In genomic region chr22:24694971-24695928, GRCh38 we compare ENCODE assay signal across 21 cellular contexts.
DNase-seq lines count a peak whose midpoint lies in the region; TF ChIP-seq lines count a peak whose summit lies in the region.
"Had no signal": no experiment of that assay in that cellular context is flagged by ENCODE, and none has a peak within 500 bp of the region (broad histone marks: within the 10 kb centered on the region; RNA-seq: fewer than 3 reads in every experiment).

No MANE protein-coding gene starts in this region.

- intact Hi-C loops in breast epithelium (cut with DNase I; ENCODE audit: low total_unique reads): no loop called here

- H3K4me3 Mint-ChIP-seq in nephron: peak overlapping the region in 2 of 3 experiments; percentile 13 to 29
- H3K4me3 Mint-ChIP-seq: activated naive CD4-positive, alpha-beta T cell treated with anti-CD3 and anti-CD28 coated beads, Interleukin-2, amount 50 U/mL, for 24 hours; CD8-positive, alpha-beta memory T cell; HFFc6 had no signal

- no peaks in the 10 kb centered on the region for H3K4me1 ChIP-seq in breast epithelium

- no peak for TF ChIP-seq POLR2A in breast epithelium (IDR thresholded peaks at IDR 0.05)

- H3K36me3 ChIP-seq in KOPT-K1 (ENCODE audit: insufficient read depth, low read length) (no peaks in the 10 kb centered on the region), breast epithelium (no peaks in the 10 kb centered on the region)

- DNase-seq in COLO668 (lab: John Stamatoyannopoulos, UW; ENCODE audit: unreplicated experiment) (peak; percentile 86), coronary artery (ENCODE audit: low spot score) (no peak), NCI-H446 treated with DMSO at 0.1 percent for 48 hours (lab: John Stamatoyannopoulos, UW) (no peak), breast epithelium (ENCODE audit: low spot score in 2 of 2) (no peak)
- no peak for DNase-seq in activated CD4-positive, alpha-beta T cell treated with anti-CD3 and anti-CD28 coated beads for 48 hours
- DNase-seq in stimulated activated naive CD4-positive, alpha-beta T cell treated with Interleukin-2 at 50 U/mL for 16 hours (lab: John Stamatoyannopoulos, UW): no peak
- DNase-seq: activated CD4-positive, alpha-beta T cell treated with anti-CD3 and anti-CD28 coated beads, Interleukin-2, amount 50 U/mL, for 48 hours; activated T-cell treated with anti-CD3 and anti-CD28 coated beads, Interleukin-2, amount 50 U/mL, for 1 hour; CD8-positive, alpha-beta memory T cell; HFFc6; Kasumi-1; kidney glomerular epithelial cell; NCI-H1105 treated with DMSO at 0.1 percent for 48 hours; NCI-H446; SHP77 treated with DMSO at 0.1 percent for 48 hours; stimulated activated naive CD4-positive, alpha-beta T cell; T-helper 1 cell; trophoblast cell had no signal

- H3K9me3 ChIP-seq in KOPT-K1 (ENCODE audit: insufficient read depth, low read length, poor library complexity, severe bottlenecking): no peaks in the 10 kb centered on the region
- no peaks in the 10 kb centered on the region for H3K9me3 ChIP-seq in breast epithelium

- H3K36me3 Mint-ChIP-seq in nephron (ENCODE audit: low read depth): no peaks in the 10 kb centered on the region
- H3K36me3 Mint-ChIP-seq: activated naive CD4-positive, alpha-beta T cell treated with anti-CD3 and anti-CD28 coated beads, Interleukin-2, amount 50 U/mL, for 24 hours; CD8-positive, alpha-beta memory T cell had no signal

- H3K4me3 ChIP-seq in coronary artery (peak overlapping the region; percentile 25), breast epithelium (no peak overlapping the region)

- no peaks in the 10 kb centered on the region for H3K27me3 ChIP-seq in breast epithelium

- peak overlapping the region; percentile 85 for H3K27ac ChIP-seq in KOPT-K1 (ENCODE audit: low read depth, low read length, poor library complexity, severe bottlenecking)
- peak overlapping the region in 1 of 2 donors; percentile 38 for H3K27ac ChIP-seq in coronary artery
- no peak overlapping the region for H3K27ac ChIP-seq in breast epithelium

- TF ChIP-seq CTCF in coronary artery (IDR thresholded peaks at IDR 0.05) (no peak), nephron (IDR thresholded peaks at IDR 0.05; ENCODE audit: unreplicated experiment in 3 of 3) (no peak), breast epithelium (IDR thresholded peaks at IDR 0.05) (no peak)

- peaks cover 4% of the 10 kb centered on the region for H3K27me3 Mint-ChIP-seq in nephron (ENCODE audit: low read depth)
- H3K27me3 Mint-ChIP-seq: activated naive CD4-positive, alpha-beta T cell treated with anti-CD3 and anti-CD28 coated beads, Interleukin-2, amount 50 U/mL, for 24 hours had no signal

- H3K4me1 Mint-ChIP-seq in nephron: peaks cover 39% of the 10 kb centered on the region
- H3K4me1 Mint-ChIP-seq: activated naive CD4-positive, alpha-beta T cell treated with anti-CD3 and anti-CD28 coated beads, Interleukin-2, amount 50 U/mL, for 24 hours; CD8-positive, alpha-beta memory T cell had no signal

- peak overlapping the region in 2 of 3 experiments; percentile 3 to 74 for H3K27ac Mint-ChIP-seq in nephron
- H3K27ac Mint-ChIP-seq: activated naive CD4-positive, alpha-beta T cell treated with anti-CD3 and anti-CD28 coated beads, Interleukin-2, amount 50 U/mL, for 24 hours; CD8-positive, alpha-beta memory T cell; HFFc6 had no signal

- no peaks in the 10 kb centered on the region for H3K9me3 Mint-ChIP-seq in nephron
- H3K9me3 Mint-ChIP-seq: activated naive CD4-positive, alpha-beta T cell treated with anti-CD3 and anti-CD28 coated beads, Interleukin-2, amount 50 U/mL, for 24 hours; CD8-positive, alpha-beta memory T cell; HFFc6 had no signal
